Comparison of ENCODE assay signal across 8 cellular contexts in genomic region chr18:2515908-2516625, GRCh38. TPM values are rescaled to one million over a fixed set of nuclear protein-coding genes. Genes with fewer than 3 reads are reported as not detected.
DNase-seq lines count a peak whose midpoint lies in the region; ATAC-seq and TF ChIP-seq lines count a peak whose summit lies in the region.

No MANE protein-coding gene starts in this region.

- peaks cover 3% of the 10 kb centered on the region for H3F3A ChIP-seq in PC-3 (ENCODE audit: low read length, unreplicated experiment)

- peak overlapping the region; percentile 58 for H3K4me2 ChIP-seq in PC-3 (ENCODE audit: low read length)

- H3K9me2 ChIP-seq in PC-3 (replicated peaks; ENCODE audit: low read length) = no peaks in the 10 kb centered on the region

- TF ChIP-seq CTCF in AG04450 (IDR thresholded peaks at IDR 0.05; ENCODE audit: low read depth, low read length) (no peak), PC-3 (conservative IDR thresholded peaks at IDR 0.05; ENCODE audit: low read depth, low read length) (no peak), Peyer's patch (IDR thresholded peaks at IDR 0.05) (no peak)

- H3K4me3 ChIP-seq in AG04450 (ENCODE audit: low read depth, low read length) (no peak overlapping the region), PC-3 (ENCODE audit: low read length) (peak overlapping the region; percentile 20), Peyer's patch (no peak overlapping the region)

- ATAC-seq in GM21367 (IDR thresholded peaks at IDR 0.05; ENCODE audit: unreplicated experiment) (peak; percentile 60), PC-3 (peak; percentile 92), HG03457 (IDR thresholded peaks at IDR 0.05; ENCODE audit: unreplicated experiment) (no peak)

- H3K27ac ChIP-seq in AG04450 (ENCODE audit: low read depth, low read length) (peak overlapping the region; percentile 80), PC-3 (ENCODE audit: low read length) (peak overlapping the region; percentile 95), Peyer's patch (peak overlapping the region in 1 of 4 donors; percentile 3)

- DNase-seq in AG04450 (ENCODE audit: low read depth, low spot score) = peak; percentile 58
- peak; percentile 98 for DNase-seq in PC-3
- DNase-seq in fibroblast of the conjunctiva (ENCODE audit: low read depth) = peak; percentile 73
- DNase-seq in effector CD4-positive, alpha-beta T cell = no peak
- no peak for DNase-seq in NCI-H1436 treated with DMSO at 0.1 percent for 48 hours (lab: John Stamatoyannopoulos, UW)
- no peak for DNase-seq in Peyer's patch

- CTCF ChIA-PET in AG04450 (lab: Charles Lee) = no interaction called here
- CTCF ChIA-PET in PC-3 (lab: Charles Lee) = no interaction called here

- H3K4me1 ChIP-seq in PC-3 (ENCODE audit: insufficient read depth, low read length) (peaks cover 36% of the 10 kb centered on the region), Peyer's patch (no peaks in the 10 kb centered on the region)

- TF ChIP-seq POLR2A in Peyer's patch (IDR thresholded peaks at IDR 0.05) = no peak

- BruUV-seq in PC-3 (replicated peaks; lab: Mats Ljungman, UMichigan) = TSS peak; percentile 75

- peak overlapping the region; percentile 45 for H2AFZ ChIP-seq in PC-3 (ENCODE audit: low read length)

- intact Hi-C loops in PC-3 (cut with micrococcal nuclease) = loop anchor here (1.0 to 5.0 kb wide), 4 partner anchors 34 to 259 kb away; no protein-coding TSS in a partner anchor

- POLR2A ChIA-PET in AG04450 (lab: Yijun Ruan, JAX) (no interaction called here), PC-3 (lab: Charles Lee; ENCODE audit: unreplicated experiment) (no interaction called here)

- H3K36me3 ChIP-seq in PC-3 (ENCODE audit: low read depth, low read length) (no peaks in the 10 kb centered on the region), Peyer's patch (no peaks in the 10 kb centered on the region)

- H3K27me3 ChIP-seq in AG04450 (ENCODE audit: control insufficient read depth, insufficient read depth, low read length) = no peaks in the 10 kb centered on the region
- H3K27me3 ChIP-seq in PC-3 (ENCODE audit: low read length) = no peaks in the 10 kb centered on the region
- H3K27me3 ChIP-seq in Peyer's patch = no peaks in the 10 kb centered on the region

- no peaks in the 10 kb centered on the region for H3K79me2 ChIP-seq in PC-3 (ENCODE audit: low read length)

- peak overlapping the region; percentile 80 for H3K9ac ChIP-seq in PC-3 (ENCODE audit: low read length)

- H4K20me1 ChIP-seq in PC-3 (ENCODE audit: low read length) = no peaks in the 10 kb centered on the region

- no peaks in the 10 kb centered on the region for H3K9me3 ChIP-seq in AG04450 (ENCODE audit: control insufficient read depth, insufficient read depth, low read length)
- no peaks in the 10 kb centered on the region for H3K9me3 ChIP-seq in PC-3 (ENCODE audit: low read length)
- no peaks in the 10 kb centered on the region for H3K9me3 ChIP-seq in Peyer's patch

RNA-seq across cellular contexts. Expression of gene METTL4, which starts 55.2 kb away (rescaled TPM):
- 8.3 and 12.7 TPM in 2 replicates for polyA plus RNA-seq in AG04450 (2011; rRNA removed)
- polyA minus RNA-seq in AG04450 (2011; rRNA and poly(A)+ RNA removed) = 6.6 and 9.5 TPM in 2 replicates
- total RNA-seq in PC-3 (2014; rRNA removed) = 7.5 and 8.6 TPM in 2 replicates
- 10 to 100 TPM in 1 of 4 donors, 1 to 10 TPM in 3; 7.9 to 12.4 (median 9.0) TPM for total RNA-seq in Peyer's patch

RNA-seq across cellular contexts. Expression of gene NDC80, which starts 55.3 kb away (rescaled TPM):
- 6.4 and 10.2 TPM in 2 replicates for polyA plus RNA-seq in AG04450 (2011; rRNA removed)
- polyA minus RNA-seq in AG04450 (2011; rRNA and poly(A)+ RNA removed) = 3.9 and 9.1 TPM in 2 replicates
- total RNA-seq in PC-3 (2014; rRNA removed) (26.0 and 53.4 TPM in 2 replicates), Peyer's patch (1 to 10 TPM in 3 of 4 donors, under 1 TPM in 1; 0.54 to 5.0 (median 2.6) TPM)

Comparison
In these comparisons a context has a peak if more than half of its experiments do, and no peak if none do; other contexts are left out.
1. DNase-seq: peak in AG04450 (single experiment), PC-3 (single experiment) and fibroblast of the conjunctiva (single experiment); none in effector CD4-positive, alpha-beta T cell (single experiment), NCI-H1436 treated with DMSO at 0.1 percent for 48 hours (single experiment) and Peyer's patch (0 of 3).